8 cellular contexts compared by ENCODE assay signal in the genomic region with DNA sequence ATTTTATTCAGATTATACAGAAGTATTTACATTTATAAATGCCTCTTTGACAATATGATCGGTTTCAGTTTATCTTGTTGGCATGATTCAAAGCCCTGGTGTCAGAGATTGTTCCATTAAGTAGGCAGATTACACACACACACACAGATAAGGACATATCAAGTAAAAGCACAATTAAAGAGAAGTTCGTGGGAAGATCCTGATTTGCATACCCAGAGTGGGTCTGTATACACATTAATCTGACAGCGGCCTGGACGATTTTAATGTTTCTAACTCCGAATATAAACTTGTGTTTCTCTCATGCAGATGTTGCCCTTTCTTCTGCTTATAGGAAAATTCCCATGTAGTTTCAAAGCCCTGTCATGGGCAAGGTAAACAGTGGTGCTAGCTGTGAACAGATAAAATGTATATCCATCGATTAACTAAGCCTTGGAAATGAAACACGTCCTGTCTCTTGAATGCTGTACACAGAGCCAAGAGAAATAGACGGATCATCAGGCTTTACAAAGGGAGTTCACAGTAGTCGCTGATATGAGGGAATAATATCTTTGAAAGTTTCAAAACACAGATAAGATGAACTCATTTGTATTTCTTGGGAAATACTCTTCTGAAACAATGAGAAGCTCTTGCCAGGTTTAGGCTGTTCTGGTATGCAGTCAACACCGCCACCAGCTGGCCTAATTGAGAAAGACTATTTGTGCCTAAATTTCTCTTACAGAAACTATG.
DNase-seq lines count a peak whose midpoint lies in the region; ATAC-seq and TF ChIP-seq lines count a peak whose summit lies in the region.

No MANE protein-coding gene starts in this region.

- TF ChIP-seq CTCF in Peyer's patch (IDR thresholded peaks at IDR 0.05) (peak; percentile 37 to 95 (median 88)), foreskin fibroblast (IDR thresholded peaks at IDR 0.05; ENCODE audit: low read depth, low read length) (peak; percentile 76), omental fat pad (IDR thresholded peaks at IDR 0.05) (peak in 1 of 3 donors; percentile 15)

- intact Hi-C loops in activated T-helper 1 cell treated with anti-CD3 and anti-CD28 coated beads, Interleukin-12 subunit alpha, Interleukin-12 subunit beta, Interleukin-2, Interleukin-4 antibody, amounts not matched to agents 30 ng/mL and 10 ng/mL and 1 ng/mL, durations not matched to agents 14 hours and 24 hours and 36 hours (cut with micrococcal nuclease) = loop anchor here (1.0 to 5.0 kb wide), 7 partner anchors 144 to 757 kb away; no protein-coding TSS in a partner anchor

- peaks cover 0 to 4% (median 0%) of the 10 kb centered on the region in 4 donors for H3K4me1 ChIP-seq in Peyer's patch

- H3K4me3 ChIP-seq in Peyer's patch (no peak overlapping the region), foreskin fibroblast (ENCODE audit: low read depth in 1 of 2, low read length in 2 of 2) (no peak overlapping the region)

- no peaks in the 10 kb centered on the region for H3K36me3 Mint-ChIP-seq in activated T-helper 1 cell treated with anti-CD3 and anti-CD28 coated beads, Interleukin-12 subunit alpha, Interleukin-12 subunit beta, Interleukin-2, Interleukin-4 antibody, amounts not matched to agents 30 ng/mL and 10 ng/mL and 1 ng/mL, durations not matched to agents 14 hours and 24 hours and 36 hours (ENCODE audit: low read depth)

- TF ChIP-seq RAD21 in Ishikawa (IDR thresholded peaks at IDR 0.05; ENCODE audit: low read depth) = peak; percentile 87

- TF ChIP-seq POLR2A in Peyer's patch (IDR thresholded peaks at IDR 0.05) = no peak

- DNase-seq in DMS 273 (lab: John Stamatoyannopoulos, UW; ENCODE audit: unreplicated experiment) (peak; percentile 81), Peyer's patch (peak in 2 of 3 donors; percentile 55 to 83), foreskin fibroblast (peak; percentile 67 to 88), omental fat pad (ENCODE audit: low spot score) (peak; percentile 51), ureter (ENCODE audit: low spot score) (peak; percentile 78)
- DNase-seq in activated T-helper 1 cell treated with anti-CD3 and anti-CD28 coated beads, Interleukin-12 subunit alpha, Interleukin-12 subunit beta, Interleukin-2, Interleukin-4 antibody, amounts not matched to agents 30 ng/mL and 10 ng/mL and 1 ng/mL, durations not matched to agents 14 hours and 24 hours and 36 hours (ENCODE audit: low spot score) = peak; percentile 7

- no peaks in the 10 kb centered on the region for H3K27me3 ChIP-seq in Peyer's patch

- H3K27ac Mint-ChIP-seq in activated T-helper 1 cell treated with anti-CD3 and anti-CD28 coated beads, Interleukin-12 subunit alpha, Interleukin-12 subunit beta, Interleukin-2, Interleukin-4 antibody, amounts not matched to agents 30 ng/mL and 10 ng/mL and 1 ng/mL, durations not matched to agents 14 hours and 24 hours and 36 hours = no peak overlapping the region

- H3K4me1 Mint-ChIP-seq in activated T-helper 1 cell treated with anti-CD3 and anti-CD28 coated beads, Interleukin-12 subunit alpha, Interleukin-12 subunit beta, Interleukin-2, Interleukin-4 antibody, amounts not matched to agents 30 ng/mL and 10 ng/mL and 1 ng/mL, durations not matched to agents 14 hours and 24 hours and 36 hours (ENCODE audit: low read depth) = no peaks in the 10 kb centered on the region

- no peaks in the 10 kb centered on the region for H3K9me3 Mint-ChIP-seq in activated T-helper 1 cell treated with anti-CD3 and anti-CD28 coated beads, Interleukin-12 subunit alpha, Interleukin-12 subunit beta, Interleukin-2, Interleukin-4 antibody, amounts not matched to agents 30 ng/mL and 10 ng/mL and 1 ng/mL, durations not matched to agents 14 hours and 24 hours and 36 hours

- H3K9me3 ChIP-seq in Peyer's patch = no peaks in the 10 kb centered on the region

- no peaks in the 10 kb centered on the region for H3K36me3 ChIP-seq in Peyer's patch

- no peak overlapping the region for H3K27ac ChIP-seq in Peyer's patch

- ATAC-seq in omental fat pad (ENCODE audit: low FRiP score) (peak; percentile 87), HG02798 (IDR thresholded peaks at IDR 0.05; ENCODE audit: poor library complexity, unreplicated experiment) (no peak)

- TF ChIP-seq EP300 in Ishikawa (IDR thresholded peaks at IDR 0.05; ENCODE audit: borderline replicate concordance) = no peak

- peaks cover 2% of the 10 kb centered on the region for H3K27me3 Mint-ChIP-seq in activated T-helper 1 cell treated with anti-CD3 and anti-CD28 coated beads, Interleukin-12 subunit alpha, Interleukin-12 subunit beta, Interleukin-2, Interleukin-4 antibody, amounts not matched to agents 30 ng/mL and 10 ng/mL and 1 ng/mL, durations not matched to agents 14 hours and 24 hours and 36 hours (ENCODE audit: insufficient read depth)

- no peak overlapping the region for H3K4me3 Mint-ChIP-seq in activated T-helper 1 cell treated with anti-CD3 and anti-CD28 coated beads, Interleukin-12 subunit alpha, Interleukin-12 subunit beta, Interleukin-2, Interleukin-4 antibody, amounts not matched to agents 30 ng/mL and 10 ng/mL and 1 ng/mL, durations not matched to agents 14 hours and 24 hours and 36 hours

TF ChIP-seq in Ishikawa, 13 proteins besides CTCF, POLR2A, EP300 and RAD21:
- TF ChIP-seq REST (IDR thresholded peaks at IDR 0.05; ENCODE audit: low read depth) (no peak), TEAD4 (IDR thresholded peaks at IDR 0.05) (peak; percentile 50; the same call in 1 of the 2 replicates), CREB1 (IDR thresholded peaks at IDR 0.05; ENCODE audit: low read depth) (no peak), YY1 (IDR thresholded peaks at IDR 0.05; ENCODE audit: low read depth) (no peak), FOXM1 (IDR thresholded peaks at IDR 0.05; ENCODE audit: borderline replicate concordance, low read depth) (no peak), USF1 (IDR thresholded peaks at IDR 0.05) (no peak)

Comparison
In these comparisons a context has a peak if more than half of its experiments do, and no peak if none do; other contexts are left out.
1. DNase-seq: peak in every context shown above with its lines; median percentile 81 in DMS 273; 78 in ureter; 78 in foreskin fibroblast; 69 in Peyer's patch; 51 in omental fat pad; 7 in activated T-helper 1 cell treated with anti-CD3 and anti-CD28 coated beads, Interleukin-12 subunit alpha, Interleukin-12 subunit beta, Interleukin-2, Interleukin-4 antibody, amounts not matched to agents 30 ng/mL and 10 ng/mL and 1 ng/mL, durations not matched to agents 14 hours and 24 hours and 36 hours.